8 cellular contexts compared by ENCODE assay signal in genomic region chr1:50422946-50423669, GRCh38. TPM values are rescaled to one million over a fixed set of nuclear protein-coding genes. Genes with fewer than 3 reads are reported as not detected.
DNase-seq lines count a peak whose midpoint lies in the region; ATAC-seq and TF ChIP-seq lines count a peak whose summit lies in the region.

Gene DMRTA2 (minus strand): TSS chr1:50423443. CDS start chr1:50421536, 1,907 bp downstream.

- ATAC-seq in activated B cell treated with CpG ODN at 0.5 μM for 24 hours (ENCODE audit: low read depth): no peak
- ATAC-seq in gastroesophageal sphincter: no peak
- ATAC-seq in HG02763 (IDR thresholded peaks at IDR 0.05; ENCODE audit: unreplicated experiment): no peak

- TF ChIP-seq CTCF in activated B cell treated with CpG ODN at 0.5 μM for 24 hours (IDR thresholded peaks at IDR 0.05): no peak
- no peak for TF ChIP-seq CTCF in right atrium auricular region (IDR thresholded peaks at IDR 0.05)
- no peak for TF ChIP-seq CTCF in gastroesophageal sphincter (IDR thresholded peaks at IDR 0.05)

- peaks cover 55% of the 10 kb centered on the region for H3K4me1 Mint-ChIP-seq in activated B cell treated with CpG ODN at 0.5 μM for 24 hours

- H3K27me3 ChIP-seq in right atrium auricular region: peaks cover 66 to 93% of the 10 kb centered on the region in 2 donors
- H3K27me3 ChIP-seq in gastroesophageal sphincter: peaks cover 100% of the 10 kb centered on the region

- H3K4me3 Mint-ChIP-seq in activated B cell treated with CpG ODN at 0.5 μM for 24 hours: peak within 1 kb of the TSS; percentile 86

- TF ChIP-seq POLR2A in gastroesophageal sphincter (IDR thresholded peaks at IDR 0.05): no peak

- H3K27ac Mint-ChIP-seq in activated B cell treated with CpG ODN at 0.5 μM for 24 hours: peak within 1 kb of the TSS; percentile 54

- CTCF ChIA-PET in activated B cell treated with CpG ODN at 0.5 μM for 24 hours (lab: Charles Lee): no interaction called here

- peaks cover 0 to 83% of the 10 kb centered on the region in 2 donors for H3K4me1 ChIP-seq in right atrium auricular region
- H3K4me1 ChIP-seq in gastroesophageal sphincter: peaks cover 0 to 92% (median 32%) of the 10 kb centered on the region in 3 donors

- DNase-seq in DMS53 (lab: John Stamatoyannopoulos, UW): peak; percentile 94
- DNase-seq in Jurkat, Clone E6-1 (ENCODE audit: low read depth, low spot score): no peak
- no peak for DNase-seq in activated B cell treated with CpG ODN at 0.5 μM for 24 hours
- DNase-seq in right atrium auricular region (ENCODE audit: low spot score): no peak
- no peak for DNase-seq in skeletal muscle cell (ENCODE audit: low read depth)
- no peak for DNase-seq in OCI-M2 (lab: John Stamatoyannopoulos, UW; ENCODE audit: unreplicated experiment)

- no peak for TF ChIP-seq EP300 in gastroesophageal sphincter (IDR thresholded peaks at IDR 0.05)

- intact Hi-C loops in activated B cell treated with CpG ODN at 0.5 μM for 24 hours (cut with micrococcal nuclease): loop anchor here (10.0 kb wide), 1 partner anchor 552 kb away; the partner anchor contains the start of gene CDKN2C

- H3K9me3 ChIP-seq in right atrium auricular region: no peaks in the 10 kb centered on the region
- no peaks in the 10 kb centered on the region for H3K9me3 ChIP-seq in gastroesophageal sphincter

- H3K36me3 ChIP-seq in right atrium auricular region (no peaks in the 10 kb centered on the region), gastroesophageal sphincter (no peaks in the 10 kb centered on the region)

- POLR2A ChIA-PET in activated B cell treated with CpG ODN at 0.5 μM for 24 hours (lab: Charles Lee): no interaction called here

- peaks cover 71% of the 10 kb centered on the region for H3K27me3 Mint-ChIP-seq in activated B cell treated with CpG ODN at 0.5 μM for 24 hours

- H3K9me3 Mint-ChIP-seq in activated B cell treated with CpG ODN at 0.5 μM for 24 hours: no peaks in the 10 kb centered on the region

- H3K27ac ChIP-seq in right atrium auricular region: no peak within 1 kb of the TSS
- no peak within 1 kb of the TSS for H3K27ac ChIP-seq in gastroesophageal sphincter

- 2% methylated on average over 32 of the region's 61 CpGs; no CpG with 5 or more reads in 1 of the 2 donors for WGBS in gastroesophageal sphincter (ENCODE audit: low coverage in 1 of 2), 2 donors

- peaks cover 2% of the 10 kb centered on the region for H3K36me3 Mint-ChIP-seq in activated B cell treated with CpG ODN at 0.5 μM for 24 hours (ENCODE audit: low read depth)

- H3K4me3 ChIP-seq in Jurkat, Clone E6-1 (ENCODE audit: low read length): peak within 1 kb of the TSS; percentile 42
- H3K4me3 ChIP-seq in right atrium auricular region (peak within 1 kb of the TSS; percentile 7 to 40), skeletal muscle cell (ENCODE audit: low read depth, low read length) (peak within 1 kb of the TSS; percentile 32), gastroesophageal sphincter (peak within 1 kb of the TSS in 1 of 2 donors; percentile 42)

RNA-seq across cellular contexts. Expression of gene DMRTA2, which starts in this region (rescaled TPM):
- 0.71 TPM for polyA plus RNA-seq in Jurkat, Clone E6-1 (2012; ENCODE audit: insufficient read depth, insufficient read length)
- total RNA-seq in activated B cell treated with CpG ODN at 0.5 μM for 24 hours (not detected in 2 replicates), right atrium auricular region (not detected), gastroesophageal sphincter (1 to 10 TPM in 1 of 4 donors, not detected in 3; 1.2 TPM)
